In genomic region chr4:26496207-26496783, GRCh38 we compare ENCODE assay signal across 21 cellular contexts. TPM values are rescaled to one million over a fixed set of nuclear protein-coding genes. Genes with fewer than 3 reads are reported as not detected.
A peak's percentile ranks its signal among the peaks of the same experiment; 100 is the strongest.
DNase-seq lines count a peak whose midpoint lies in the region; ATAC-seq and TF ChIP-seq lines count a peak whose summit lies in the region.
"Had no signal": no experiment of that assay in that cellular context is flagged by ENCODE, and none has a peak within 500 bp of the region (broad histone marks: within the 10 kb centered on the region; RNA-seq: fewer than 3 reads in every experiment).

No MANE protein-coding gene starts in this region.

- peaks cover 21% of the 10 kb centered on the region for H3K9me3 Mint-ChIP-seq in WTC11
- H3K9me3 Mint-ChIP-seq: activated CD4-positive, alpha-beta T cell treated with anti-CD3 and anti-CD28 coated beads, Interleukin-2, amount 10 ng/mL, durations not matched to agents 7 days and 5 days; activated T-helper 17 cell treated with anti-CD3 and anti-CD28 coated beads, Interleukin-2, amount 50 U/mL, for 72 hours; T-cell had no signal

- POLR2A ChIA-PET in HEK293 (lab: Yijun Ruan, JAX) (no interaction called here), WTC11 (lab: Charles Lee) (no interaction called here)

- no peak overlapping the region for H3K4me3 ChIP-seq in HEK293 (ENCODE audit: low read depth, low read length)
- H3K4me3 ChIP-seq: body of pancreas, heart left ventricle, uterus had no signal

- no peak overlapping the region for H3K4me3 Mint-ChIP-seq in WTC11
- H3K4me3 Mint-ChIP-seq: activated CD4-positive, alpha-beta T cell treated with anti-CD3 and anti-CD28 coated beads, Interleukin-2, amount 10 ng/mL, durations not matched to agents 7 days and 5 days; activated naive CD8-positive, alpha-beta T cell treated with anti-CD3 and anti-CD28 coated beads for 36 hours; activated T-helper 17 cell treated with anti-CD3 and anti-CD28 coated beads, Interleukin-2, amount 50 U/mL, for 72 hours; T-cell had no signal

- H3K27ac ChIP-seq in 22Rv1 (no peak overlapping the region), HEK293 (ENCODE audit: extremely low read depth, low read depth, low read length) (no peak overlapping the region)
- H3K27ac ChIP-seq: body of pancreas, heart left ventricle, neutrophil, uterus had no signal

- H3K4me1 Mint-ChIP-seq in WTC11: no peaks in the 10 kb centered on the region
- H3K4me1 Mint-ChIP-seq: activated CD4-positive, alpha-beta T cell treated with anti-CD3 and anti-CD28 coated beads, Interleukin-2, amount 10 ng/mL, durations not matched to agents 7 days and 5 days; activated naive CD8-positive, alpha-beta T cell treated with anti-CD3 and anti-CD28 coated beads for 36 hours; activated T-helper 17 cell treated with anti-CD3 and anti-CD28 coated beads, Interleukin-2, amount 50 U/mL, for 72 hours; T-cell had no signal

- no peaks in the 10 kb centered on the region for H3K36me3 ChIP-seq in HEK293 (ENCODE audit: control insufficient read depth in 2 of 2, insufficient read depth in 1 of 2, low read length in 2 of 2)
- H3K36me3 ChIP-seq: heart left ventricle, neutrophil, uterus had no signal

- ATAC-seq in WTC11 (peak; percentile 43; the same call in 1 of the 2 replicates), HG03457 (IDR thresholded peaks at IDR 0.05; ENCODE audit: unreplicated experiment) (no peak), GM18907 (IDR thresholded peaks at IDR 0.05; ENCODE audit: unreplicated experiment) (no peak)
- ATAC-seq: activated T-helper 17 cell treated with anti-CD3 and anti-CD28 coated beads, Interleukin-2, amount 50 U/mL, for 72 hours; body of pancreas; heart left ventricle; Right ventricle myocardium inferior; T-cell had no signal

- no peak for DNase-seq in WTC11 (ENCODE audit: low spot score)
- DNase-seq in hepatic stellate cell (ENCODE audit: low spot score): peak; percentile 19
- DNase-seq in inferior parietal cortex (ENCODE audit: extremely low spot score): no peak
- DNase-seq in NCI-H1436 treated with DMSO at 0.1 percent for 48 hours (lab: John Stamatoyannopoulos, UW): no peak
- DNase-seq: activated CD4-positive, alpha-beta T cell treated with anti-CD3 and anti-CD28 coated beads, Interleukin-2, amount 10 ng/mL, durations not matched to agents 7 days and 5 days; activated naive CD8-positive, alpha-beta T cell treated with anti-CD3 and anti-CD28 coated beads for 36 hours; DMS 273 treated with DMSO at 0.1 percent for 48 hours; heart left ventricle; NCI-H2171; NCI-H524 treated with DMSO at 0.1 percent for 48 hours; T-cell; uterus had no signal

- TF ChIP-seq CTCF in 22Rv1 (IDR thresholded peaks at IDR 0.05) (peak; percentile 19; the same call in 1 of the 2 replicates), HEK293 (tag by site-specific recombination; IDR thresholded peaks at IDR 0.05) (0 out of 2 replicates have a peak, but pooled peaks have one; percentile 15), WTC11 (IDR thresholded peaks at IDR 0.05) (no peak)

- no peak overlapping the region for H3K27ac Mint-ChIP-seq in WTC11
- H3K27ac Mint-ChIP-seq: activated CD4-positive, alpha-beta T cell treated with anti-CD3 and anti-CD28 coated beads, Interleukin-2, amount 10 ng/mL, durations not matched to agents 7 days and 5 days; activated naive CD8-positive, alpha-beta T cell treated with anti-CD3 and anti-CD28 coated beads for 36 hours; activated T-helper 17 cell treated with anti-CD3 and anti-CD28 coated beads, Interleukin-2, amount 50 U/mL, for 72 hours; T-cell had no signal

- no peaks in the 10 kb centered on the region for H3K9me3 ChIP-seq in HEK293 (ENCODE audit: control insufficient read depth, insufficient read depth, low read depth, low read length)
- H3K9me3 ChIP-seq: body of pancreas, neutrophil, uterus had no signal

- CTCF ChIA-PET in HEK293 (lab: Yijun Ruan, JAX): no interaction called here
- CTCF ChIA-PET in WTC11 (lab: Charles Lee): interaction anchor here (0.6 kb wide), 1 partner anchor 63 kb away, joined by 3 read pairs; no protein-coding TSS in a partner anchor

- no peaks in the 10 kb centered on the region for H3K36me3 Mint-ChIP-seq in WTC11
- H3K36me3 Mint-ChIP-seq: activated naive CD8-positive, alpha-beta T cell treated with anti-CD3 and anti-CD28 coated beads for 36 hours; T-cell had no signal

- H3K27me3 Mint-ChIP-seq in WTC11 (ENCODE audit: low read depth): no peaks in the 10 kb centered on the region; the same call in 1 of the 2 replicates

- H3K4me1 ChIP-seq in HEK293 (ENCODE audit: control insufficient read depth, insufficient read depth, low read length): no peaks in the 10 kb centered on the region
- H3K4me1 ChIP-seq: body of pancreas, heart left ventricle, uterus had no signal

TF ChIP-seq in HEK293, 187 proteins besides CTCF, POLR2A, EP300 and RAD21 (continues in another document):
- no peak for TF ChIP-seq ZBTB21 (tag by site-specific recombination; IDR thresholded peaks at IDR 0.05)
- TF ChIP-seq, protein P1, sequence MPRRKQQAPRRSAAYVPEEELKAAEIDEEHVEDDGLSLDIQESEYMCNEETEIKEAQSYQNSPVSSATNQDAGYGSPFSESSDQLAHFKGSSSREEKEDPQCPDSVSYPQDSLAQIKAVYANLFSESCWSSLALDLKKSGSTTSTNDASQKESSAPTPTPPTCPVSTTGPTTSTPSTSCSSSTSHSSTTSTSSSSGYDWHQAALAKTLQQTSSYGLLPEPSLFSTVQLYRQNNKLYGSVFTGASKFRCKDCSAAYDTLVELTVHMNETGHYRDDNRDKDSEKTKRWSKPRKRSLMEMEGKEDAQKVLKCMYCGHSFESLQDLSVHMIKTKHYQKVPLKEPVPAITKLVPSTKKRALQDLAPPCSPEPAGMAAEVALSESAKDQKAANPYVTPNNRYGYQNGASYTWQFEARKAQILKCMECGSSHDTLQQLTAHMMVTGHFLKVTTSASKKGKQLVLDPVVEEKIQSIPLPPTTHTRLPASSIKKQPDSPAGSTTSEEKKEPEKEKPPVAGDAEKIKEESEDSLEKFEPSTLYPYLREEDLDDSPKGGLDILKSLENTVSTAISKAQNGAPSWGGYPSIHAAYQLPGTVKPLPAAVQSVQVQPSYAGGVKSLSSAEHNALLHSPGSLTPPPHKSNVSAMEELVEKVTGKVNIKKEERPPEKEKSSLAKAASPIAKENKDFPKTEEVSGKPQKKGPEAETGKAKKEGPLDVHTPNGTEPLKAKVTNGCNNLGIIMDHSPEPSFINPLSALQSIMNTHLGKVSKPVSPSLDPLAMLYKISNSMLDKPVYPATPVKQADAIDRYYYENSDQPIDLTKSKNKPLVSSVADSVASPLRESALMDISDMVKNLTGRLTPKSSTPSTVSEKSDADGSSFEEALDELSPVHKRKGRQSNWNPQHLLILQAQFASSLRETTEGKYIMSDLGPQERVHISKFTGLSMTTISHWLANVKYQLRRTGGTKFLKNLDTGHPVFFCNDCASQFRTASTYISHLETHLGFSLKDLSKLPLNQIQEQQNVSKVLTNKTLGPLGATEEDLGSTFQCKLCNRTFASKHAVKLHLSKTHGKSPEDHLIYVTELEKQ (tag by site-specific recombination; IDR thresholded peaks at IDR 0.05; ENCODE audit: borderline replicate concordance): no peak
- TF ChIP-seq, protein P2, sequence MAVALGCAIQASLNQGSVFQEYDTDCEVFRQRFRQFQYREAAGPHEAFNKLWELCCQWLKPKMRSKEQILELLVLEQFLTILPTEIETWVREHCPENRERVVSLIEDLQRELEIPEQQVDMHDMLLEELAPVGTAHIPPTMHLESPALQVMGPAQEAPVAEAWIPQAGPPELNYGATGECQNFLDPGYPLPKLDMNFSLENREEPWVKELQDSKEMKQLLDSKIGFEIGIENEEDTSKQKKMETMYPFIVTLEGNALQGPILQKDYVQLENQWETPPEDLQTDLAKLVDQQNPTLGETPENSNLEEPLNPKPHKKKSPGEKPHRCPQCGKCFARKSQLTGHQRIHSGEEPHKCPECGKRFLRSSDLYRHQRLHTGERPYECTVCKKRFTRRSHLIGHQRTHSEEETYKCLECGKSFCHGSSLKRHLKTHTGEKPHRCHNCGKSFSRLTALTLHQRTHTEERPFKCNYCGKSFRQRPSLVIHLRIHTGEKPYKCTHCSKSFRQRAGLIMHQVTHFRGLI (tag by site-specific recombination; IDR thresholded peaks at IDR 0.05): no peak

TF ChIP-seq in WTC11, 78 proteins besides CTCF, POLR2A, EP300 and RAD21 (continues in another document):
- no peak for TF ChIP-seq ZNF396 (CRISPR knock-in tag; IDR thresholded peaks at IDR 0.05; ENCODE audit: borderline replicate concordance)
- TF ChIP-seq TEAD4 (CRISPR knock-in tag; IDR thresholded peaks at IDR 0.05): no peak
- TF ChIP-seq NR2C2 (CRISPR knock-in tag; IDR thresholded peaks at IDR 0.05): no peak
- no peak for TF ChIP-seq TCF7 (CRISPR knock-in tag; IDR thresholded peaks at IDR 0.05; ENCODE audit: low read depth)
- no peak for TF ChIP-seq ZNF512 (CRISPR knock-in tag; IDR thresholded peaks at IDR 0.05; ENCODE audit: borderline replicate concordance)

RNA-seq across cellular contexts. Expression of gene CCKAR, which starts 6.0 kb away (rescaled TPM):
- not detected in 3 replicates for total RNA-seq in WTC11 (2021)
- total RNA-seq: activated CD4-positive, alpha-beta T cell treated with anti-CD3 and anti-CD28 coated beads, Interleukin-2, amount 10 ng/mL, durations not matched to agents 7 days and 5 days; activated naive CD8-positive, alpha-beta T cell treated with anti-CD3 and anti-CD28 coated beads for 36 hours; activated T-helper 17 cell treated with anti-CD3 and anti-CD28 coated beads, Interleukin-2, amount 50 U/mL, for 72 hours; liver; Right ventricle myocardium inferior; T-cell; uterus had no signal
